8 cellular contexts compared by ENCODE assay signal in genomic region chr2:65031341-65032015, GRCh38. TPM values are rescaled to one million over a fixed set of nuclear protein-coding genes. Genes with fewer than 3 reads are reported as not detected.
A peak's percentile ranks its signal among the peaks of the same experiment; 100 is the strongest.
DNase-seq lines count a peak whose midpoint lies in the region; ATAC-seq and TF ChIP-seq lines count a peak whose summit lies in the region.

No MANE protein-coding gene starts in this region.

- TF ChIP-seq CTCF in spleen (IDR thresholded peaks at IDR 0.05 in 8 of 11, conservative IDR thresholded peaks at IDR 0.05 in 3 of 11): no peak
- no peak for TF ChIP-seq CTCF in right atrium auricular region (IDR thresholded peaks at IDR 0.05)

- H3K4me3 ChIP-seq in right cardiac atrium (ENCODE audit: low read length): no peak overlapping the region
- peak overlapping the region in 7 of 8 donors; percentile 10 to 67 (median 32) for H3K4me3 ChIP-seq in spleen
- H3K4me3 ChIP-seq in right atrium auricular region: no peak overlapping the region

- H3K4me1 Mint-ChIP-seq in activated naive CD8-positive, alpha-beta T cell treated with anti-CD3 and anti-CD28 coated beads, Interleukin-2, amount 50 U/mL, for 24 hours: peaks cover 23% of the 10 kb centered on the region

- no peaks in the 10 kb centered on the region for H3K36me3 Mint-ChIP-seq in activated naive CD8-positive, alpha-beta T cell treated with anti-CD3 and anti-CD28 coated beads, Interleukin-2, amount 50 U/mL, for 24 hours (ENCODE audit: low read depth)

- H3K36me3 ChIP-seq in spleen (peaks cover 0 to 10% (median 0%) of the 10 kb centered on the region in 6 donors), right atrium auricular region (no peaks in the 10 kb centered on the region)

- peak overlapping the region; percentile 30 for H3K4me3 Mint-ChIP-seq in activated naive CD8-positive, alpha-beta T cell treated with anti-CD3 and anti-CD28 coated beads, Interleukin-2, amount 50 U/mL, for 24 hours

- no peaks in the 10 kb centered on the region for H3K9me3 Mint-ChIP-seq in activated naive CD8-positive, alpha-beta T cell treated with anti-CD3 and anti-CD28 coated beads, Interleukin-2, amount 50 U/mL, for 24 hours

- intact Hi-C loops in right cardiac atrium (cut with DNase I) (no loop called here), Right ventricle myocardium inferior (cut with DNase I) (no loop called here), spleen (cut with DNase I; ENCODE audit: low total_unique reads) (loop anchor here (5.0 kb wide), 1 partner anchor 114 kb away; no protein-coding TSS in a partner anchor)

- peak overlapping the region; percentile 40 for H3K27ac Mint-ChIP-seq in activated naive CD8-positive, alpha-beta T cell treated with anti-CD3 and anti-CD28 coated beads, Interleukin-2, amount 50 U/mL, for 24 hours

- ATAC-seq in right cardiac atrium: peak; percentile 28 to 54
- ATAC-seq in Right ventricle myocardium inferior: no peak
- peak; percentile 56 for ATAC-seq in activated naive CD8-positive, alpha-beta T cell treated with anti-CD3 and anti-CD28 coated beads, Interleukin-2, amount 50 U/mL, for 24 hours
- ATAC-seq in HG02840 (IDR thresholded peaks at IDR 0.05; ENCODE audit: low FRiP score, unreplicated experiment): no peak
- no peak for ATAC-seq in HG03442 (IDR thresholded peaks at IDR 0.05; ENCODE audit: unreplicated experiment)

- H3K9me3 ChIP-seq in right cardiac atrium (ENCODE audit: control insufficient read depth, low read length): no peaks in the 10 kb centered on the region
- H3K9me3 ChIP-seq in spleen: no peaks in the 10 kb centered on the region
- no peaks in the 10 kb centered on the region for H3K9me3 ChIP-seq in right atrium auricular region

- H3K4me1 ChIP-seq in right cardiac atrium (ENCODE audit: control insufficient read depth, insufficient read depth, low read length): peaks cover 6% of the 10 kb centered on the region
- peaks cover 30 to 96% (median 69%) of the 10 kb centered on the region in 6 donors for H3K4me1 ChIP-seq in spleen
- peaks cover 0 to 15% of the 10 kb centered on the region in 2 donors for H3K4me1 ChIP-seq in right atrium auricular region

- TF ChIP-seq POLR2A in spleen (IDR thresholded peaks at IDR 0.05): no peak

- H3K27me3 ChIP-seq in right cardiac atrium (ENCODE audit: control insufficient read depth, insufficient read depth) (no peaks in the 10 kb centered on the region), spleen (replicated peaks in 1 of 7) (no peaks in the 10 kb centered on the region), right atrium auricular region (no peaks in the 10 kb centered on the region)

- no peaks in the 10 kb centered on the region for H3K27me3 Mint-ChIP-seq in activated naive CD8-positive, alpha-beta T cell treated with anti-CD3 and anti-CD28 coated beads, Interleukin-2, amount 50 U/mL, for 24 hours

- WGBS in right cardiac atrium: 63% methylated on average over 8 of the region's 8 CpGs
- WGBS in spleen, 5 donors: 32 to 50% (median 37%) methylated on average over 8 of the region's 8 CpGs

- DNase-seq in right cardiac atrium (no peak), Right ventricle myocardium inferior (ENCODE audit: missing footprints) (no peak), NCI-H2029 treated with DMSO at 0.1 percent for 48 hours (lab: John Stamatoyannopoulos, UW) (peak; percentile 22), spleen (peak; percentile 80), right atrium auricular region (ENCODE audit: low spot score) (no peak)
- DNase-seq in activated naive CD8-positive, alpha-beta T cell treated with anti-CD3 and anti-CD28 coated beads, Interleukin-2, amount 50 U/mL, for 24 hours: no peak

- H3K27ac ChIP-seq in right cardiac atrium (ENCODE audit: low read length): no peak overlapping the region
- peak overlapping the region; percentile 9 to 87 (median 73) for H3K27ac ChIP-seq in spleen
- H3K27ac ChIP-seq in right atrium auricular region: no peak overlapping the region

RNA-seq across cellular contexts. Expression of gene CEP68, which starts 24.7 kb away (rescaled TPM):
- total RNA-seq in right cardiac atrium (10 to 100 TPM; 12.0 to 19.3 (median 15.1) TPM), Right ventricle myocardium inferior (19.7 TPM), spleen (10 to 100 TPM; 16.6 to 26.7 (median 22.2) TPM), right atrium auricular region (10 to 100 TPM; 12.5 to 12.7 TPM)
- polyA plus RNA-seq in right cardiac atrium (8.6 TPM), spleen (1 to 10 TPM; 5.2 to 7.0 (median 5.7) TPM)

RNA-seq across cellular contexts. Expression of gene SLC1A4, which starts 42.3 kb away (rescaled TPM):
- total RNA-seq in right cardiac atrium: 1 to 10 TPM; 3.6 to 5.6 (median 4.3) TPM
- 1.2 TPM for polyA plus RNA-seq in right cardiac atrium
- total RNA-seq in Right ventricle myocardium inferior: 6.5 TPM
- 10 to 100 TPM; 14.6 to 32.0 (median 19.4) TPM for total RNA-seq in spleen
- polyA plus RNA-seq in spleen: 1 to 10 TPM; 2.5 to 4.4 (median 4.3) TPM
- total RNA-seq in right atrium auricular region: 1 to 10 TPM; 2.2 to 6.0 TPM

Comparison
In these comparisons a context has a peak if more than half of its experiments do, and no peak if none do; other contexts are left out.
1. ATAC-seq: peak in right cardiac atrium (2 of 2) and activated naive CD8-positive, alpha-beta T cell treated with anti-CD3 and anti-CD28 coated beads, Interleukin-2, amount 50 U/mL, for 24 hours (single experiment); none in Right ventricle myocardium inferior (single experiment), HG02840 (single experiment) and HG03442 (single experiment).
2. DNase-seq: peak in NCI-H2029 treated with DMSO at 0.1 percent for 48 hours (single experiment) and spleen (single experiment); none in right cardiac atrium (0 of 3), Right ventricle myocardium inferior (single experiment), activated naive CD8-positive, alpha-beta T cell treated with anti-CD3 and anti-CD28 coated beads, Interleukin-2, amount 50 U/mL, for 24 hours (single experiment) and right atrium auricular region (single experiment).
3. H3K27ac ChIP-seq: peak in spleen (8 of 8); none in right cardiac atrium (single experiment) and right atrium auricular region (0 of 2).
4. H3K4me3 ChIP-seq: peak in spleen (7 of 8); none in right cardiac atrium (single experiment) and right atrium auricular region (0 of 2).